Comparison of ENCODE assay signal across 12 cellular contexts in the genomic region with DNA sequence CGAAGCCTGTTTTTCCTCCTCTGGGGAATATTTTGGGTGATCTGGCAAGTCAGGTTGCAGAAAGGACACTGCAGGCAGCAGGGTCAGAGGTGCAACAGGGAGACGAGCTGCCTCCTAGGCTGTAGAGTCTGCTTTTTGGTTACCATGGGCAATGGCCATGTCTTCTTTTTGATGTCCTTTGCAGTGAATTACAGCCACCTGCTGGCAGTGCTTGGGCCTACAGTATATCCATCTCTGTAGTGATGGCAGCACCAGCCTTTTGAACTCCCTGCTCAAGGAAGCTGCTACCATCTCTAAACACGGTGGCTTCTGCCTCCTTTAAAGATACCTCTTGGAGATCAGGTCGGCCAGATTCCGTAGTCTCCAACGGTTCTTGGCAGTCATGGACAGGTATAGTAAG.
DNase-seq lines count a peak whose midpoint lies in the region; ATAC-seq and TF ChIP-seq lines count a peak whose summit lies in the region.
"Had no signal": no experiment of that assay in that cellular context is flagged by ENCODE, and none has a peak within 500 bp of the region (broad histone marks: within the 10 kb centered on the region; RNA-seq: fewer than 3 reads in every experiment).

No MANE protein-coding gene starts in this region.

- H3K9ac ChIP-seq in Loucy (ENCODE audit: low read depth, low read length, poor library complexity, severe bottlenecking) (no peak overlapping the region), smooth muscle cell (ENCODE audit: low read depth) (no peak overlapping the region)

- H3K79me2 ChIP-seq in Loucy (ENCODE audit: insufficient read depth, low read length) = no peaks in the 10 kb centered on the region
- no peaks in the 10 kb centered on the region for H3K79me2 ChIP-seq in smooth muscle cell (ENCODE audit: low read depth)

- H3K9me3 ChIP-seq in Loucy (ENCODE audit: insufficient read depth, low read depth, low read length) (no peaks in the 10 kb centered on the region), smooth muscle cell (replicated peaks; ENCODE audit: low read depth) (no peaks in the 10 kb centered on the region)

- H3K36me3 ChIP-seq in Loucy (ENCODE audit: insufficient read depth, low read length) (no peaks in the 10 kb centered on the region), smooth muscle cell (ENCODE audit: low read depth) (no peaks in the 10 kb centered on the region)

- ATAC-seq in activated T-cell treated with anti-CD3 and anti-CD28 coated beads, Interleukin-2, amount 50 U/mL, for 4 hours = no peak

- H3K4me3 Mint-ChIP-seq in brain (no peak overlapping the region), progenitor cell of endocrine pancreas (ENCODE audit: low read depth) (no peak overlapping the region)
- no peak overlapping the region for H3K4me3 Mint-ChIP-seq in activated T-cell treated with anti-CD3 and anti-CD28 coated beads, Interleukin-2, amount 50 U/mL, for 4 hours
- H3K4me3 Mint-ChIP-seq: activated naive CD4-positive, alpha-beta T cell treated with anti-CD3 and anti-CD28 coated beads, Interleukin-2, amount 50 U/mL, for 24 hours; CD4-positive, CD25-positive, alpha-beta regulatory T cell had no signal

- no peaks in the 10 kb centered on the region for H4K20me1 ChIP-seq in Loucy (ENCODE audit: insufficient read depth, low read length, poor library complexity, severe bottlenecking)
- no peaks in the 10 kb centered on the region for H4K20me1 ChIP-seq in smooth muscle cell (ENCODE audit: low read depth)

- H3F3A ChIP-seq in Loucy (ENCODE audit: low read depth) (no peaks in the 10 kb centered on the region), smooth muscle cell (ENCODE audit: low read depth) (no peaks in the 10 kb centered on the region)

- no peak overlapping the region for H3K4me3 ChIP-seq in Loucy (ENCODE audit: low read length, poor library complexity, severe bottlenecking)
- no peak overlapping the region for H3K4me3 ChIP-seq in smooth muscle cell

- no peaks in the 10 kb centered on the region for H3K9me2 ChIP-seq in Loucy (replicated peaks; ENCODE audit: low read depth, low read length)

- TF ChIP-seq CTCF in Loucy (conservative IDR thresholded peaks at IDR 0.05; ENCODE audit: low read length) = peak; percentile 50
- peak; percentile 14 to 20 for TF ChIP-seq CTCF in brain (conservative IDR thresholded peaks at IDR 0.05)
- peak; percentile 48 for TF ChIP-seq CTCF in progenitor cell of endocrine pancreas (IDR thresholded peaks at IDR 0.05; ENCODE audit: unreplicated experiment)
- TF ChIP-seq CTCF in smooth muscle cell (IDR thresholded peaks at IDR 0.05; ENCODE audit: borderline replicate concordance, insufficient read depth, poor library complexity, severe bottlenecking) = no peak

- no peaks in the 10 kb centered on the region for H3K4me1 ChIP-seq in Loucy (ENCODE audit: insufficient read depth, low read length, poor library complexity, severe bottlenecking)
- H3K4me1 ChIP-seq in smooth muscle cell (ENCODE audit: low read depth) = no peaks in the 10 kb centered on the region

- no peak overlapping the region for H2AFZ ChIP-seq in Loucy (ENCODE audit: low read length)
- H2AFZ ChIP-seq in smooth muscle cell (ENCODE audit: low read depth) = no peak overlapping the region

- DNase-seq in SIG-M5 treated with dmso at 0.1 percent for 504 hours (lab: John Stamatoyannopoulos, UW; ENCODE audit: unreplicated experiment) = peak; percentile 22
- DNase-seq in SIG-M5 (lab: John Stamatoyannopoulos, UW) = no peak
- DNase-seq in progenitor cell of endocrine pancreas (ENCODE audit: low spot score, unreplicated experiment) = no peak
- no peak for DNase-seq in smooth muscle cell (lab: John Stamatoyannopoulos, UW; ENCODE audit: unreplicated experiment)
- DNase-seq in activated T-cell treated with anti-CD3 and anti-CD28 coated beads, Interleukin-2, amount 50 U/mL, for 4 hours = no peak
- no peak for DNase-seq in activated T-cell treated with anti-CD3 and anti-CD28 coated beads for 4 hours
- DNase-seq: head of caudate nucleus, posterior cingulate gyrus had no signal

- H3K27me3 ChIP-seq in Loucy (ENCODE audit: insufficient read depth, low read length, poor library complexity, severe bottlenecking) (no peaks in the 10 kb centered on the region), smooth muscle cell (ENCODE audit: low read depth) (no peaks in the 10 kb centered on the region)

- H3K4me2 ChIP-seq in Loucy (ENCODE audit: low read depth, low read length, poor library complexity, severe bottlenecking) (no peak overlapping the region), smooth muscle cell (no peak overlapping the region)

- H3K36me3 Mint-ChIP-seq in brain (no peaks in the 10 kb centered on the region), progenitor cell of endocrine pancreas (ENCODE audit: insufficient read depth) (no peaks in the 10 kb centered on the region)
- H3K36me3 Mint-ChIP-seq in activated T-cell treated with anti-CD3 and anti-CD28 coated beads, Interleukin-2, amount 50 U/mL, for 4 hours (ENCODE audit: insufficient read depth) = no peaks in the 10 kb centered on the region
- H3K36me3 Mint-ChIP-seq: activated naive CD4-positive, alpha-beta T cell treated with anti-CD3 and anti-CD28 coated beads, Interleukin-2, amount 50 U/mL, for 24 hours; CD4-positive, CD25-positive, alpha-beta regulatory T cell had no signal

- H3K4me1 Mint-ChIP-seq in brain (no peaks in the 10 kb centered on the region), progenitor cell of endocrine pancreas (ENCODE audit: low read depth) (peaks cover 3% of the 10 kb centered on the region)
- H3K4me1 Mint-ChIP-seq in activated T-cell treated with anti-CD3 and anti-CD28 coated beads, Interleukin-2, amount 50 U/mL, for 4 hours (ENCODE audit: low read depth) = no peaks in the 10 kb centered on the region
- H3K4me1 Mint-ChIP-seq: activated naive CD4-positive, alpha-beta T cell treated with anti-CD3 and anti-CD28 coated beads, Interleukin-2, amount 50 U/mL, for 24 hours; CD4-positive, CD25-positive, alpha-beta regulatory T cell had no signal

- no peak overlapping the region for H3K27ac ChIP-seq in smooth muscle cell (ENCODE audit: low read depth)

- no peak overlapping the region for H3K27ac Mint-ChIP-seq in brain
- H3K27ac Mint-ChIP-seq in progenitor cell of endocrine pancreas = no peak overlapping the region
- H3K27ac Mint-ChIP-seq: activated naive CD4-positive, alpha-beta T cell treated with anti-CD3 and anti-CD28 coated beads, Interleukin-2, amount 50 U/mL, for 24 hours; CD4-positive, CD25-positive, alpha-beta regulatory T cell had no signal

- 71% methylated on average over 6 of the region's 6 CpGs for WGBS in smooth muscle cell (ENCODE audit: low lambda C conversion rate)

- H3K27me3 Mint-ChIP-seq in brain (peaks cover 6% of the 10 kb centered on the region), progenitor cell of endocrine pancreas (peaks cover 16% of the 10 kb centered on the region)
- peaks cover 42% of the 10 kb centered on the region for H3K27me3 Mint-ChIP-seq in activated T-cell treated with anti-CD3 and anti-CD28 coated beads, Interleukin-2, amount 50 U/mL, for 4 hours (ENCODE audit: low read depth)
- H3K27me3 Mint-ChIP-seq: CD4-positive, CD25-positive, alpha-beta regulatory T cell had no signal

- peaks cover 1 to 5% (median 3%) of the 10 kb centered on the region in 5 experiments for H3K9me3 Mint-ChIP-seq in brain
- no peaks in the 10 kb centered on the region for H3K9me3 Mint-ChIP-seq in progenitor cell of endocrine pancreas (ENCODE audit: low read depth)
- peaks cover 1% of the 10 kb centered on the region for H3K9me3 Mint-ChIP-seq in activated T-cell treated with anti-CD3 and anti-CD28 coated beads, Interleukin-2, amount 50 U/mL, for 4 hours
- H3K9me3 Mint-ChIP-seq: activated naive CD4-positive, alpha-beta T cell treated with anti-CD3 and anti-CD28 coated beads, Interleukin-2, amount 50 U/mL, for 24 hours had no signal
